8 cellular contexts compared by ENCODE assay signal in genomic region chr1:20640183-20640597, GRCh38. TPM values are rescaled to one million over a fixed set of nuclear protein-coding genes. Genes with fewer than 3 reads are reported as not detected.
DNase-seq lines count a peak whose midpoint lies in the region; ATAC-seq and TF ChIP-seq lines count a peak whose summit lies in the region.

No MANE protein-coding gene starts in this region.

- H3F3A ChIP-seq in GM23248 (ENCODE audit: insufficient read depth), result no peaks in the 10 kb centered on the region

- H3K4me3 ChIP-seq in GM23248 (no peak overlapping the region), tibial nerve (no peak overlapping the region)

- in situ Hi-C loops in GM23248 (cut with MboI), result no loop called here

- no peak overlapping the region for H3K4me2 ChIP-seq in GM23248 (ENCODE audit: unreplicated experiment)

- H3K4me1 ChIP-seq in GM23248 (ENCODE audit: insufficient read depth) (peaks cover 6% of the 10 kb centered on the region; the same call in 1 of the 2 replicates), tibial nerve (peaks cover 0 to 13% (median under 1%) of the 10 kb centered on the region in 4 donors)

- TF ChIP-seq POLR2A in tibial nerve (IDR thresholded peaks at IDR 0.05), result no peak

- 24% methylated on average over 6 of the region's 6 CpGs for WGBS in GM23248 (ENCODE audit: low coverage in 1 of 2, low lambda C conversion rate in 2 of 2, missing lambda C conversion rate in 2 of 2), 2 experiments
- 27% methylated on average over 6 of the region's 6 CpGs for WGBS in tibial nerve, 2 donors

- TF ChIP-seq CTCF in tibial nerve (IDR thresholded peaks at IDR 0.05), result peak; percentile 56 to 71 (median 67)

- peak; percentile 76 for ATAC-seq in activated CD8-positive, alpha-beta T cell treated with anti-CD3 and anti-CD28 coated beads, Interleukin-2, amount 10 ng/mL, durations not matched to agents 7 days and 5 days
- ATAC-seq in naive B cell (ENCODE audit: low read depth in 2 of 2) (peak; percentile 65 to 81), HG03139 (IDR thresholded peaks at IDR 0.05; ENCODE audit: unreplicated experiment) (no peak)

- DNase-seq in AML-193 (lab: John Stamatoyannopoulos, UW) (peak; percentile 46 to 52), GM23248 (peak; percentile 64), NCI-H748 (lab: John Stamatoyannopoulos, UW; ENCODE audit: unreplicated experiment) (peak; percentile 25), epidermal melanocyte (ENCODE audit: insufficient read length, low spot score) (peak; percentile 63), naive B cell (peak; percentile 50), tibial nerve (ENCODE audit: low spot score in 2 of 2) (peak in 1 of 2 donors; percentile 61)
- peak; percentile 76 for DNase-seq in activated CD8-positive, alpha-beta T cell treated with anti-CD3 and anti-CD28 coated beads, Interleukin-2, amount 10 ng/mL, durations not matched to agents 7 days and 5 days

- no peaks in the 10 kb centered on the region for H3K9me2 ChIP-seq in GM23248 (ENCODE audit: insufficient read depth)

- POLR2A ChIA-PET in activated CD8-positive, alpha-beta T cell treated with anti-CD3 and anti-CD28 coated beads, Interleukin-2, amount 10 ng/mL, durations not matched to agents 7 days and 5 days (lab: Charles Lee), result no interaction called here

- no peaks in the 10 kb centered on the region for H3K27me3 ChIP-seq in GM23248 (replicated peaks; ENCODE audit: insufficient read depth)
- no peaks in the 10 kb centered on the region for H3K27me3 ChIP-seq in tibial nerve

- no peaks in the 10 kb centered on the region for H3K36me3 Mint-ChIP-seq in activated CD8-positive, alpha-beta T cell treated with anti-CD3 and anti-CD28 coated beads, Interleukin-2, amount 10 ng/mL, durations not matched to agents 7 days and 5 days (ENCODE audit: low read depth)
- peaks cover 0 to 8% of the 10 kb centered on the region in 2 donors for H3K36me3 Mint-ChIP-seq in naive B cell

- no peak overlapping the region for H3K4me3 Mint-ChIP-seq in activated CD8-positive, alpha-beta T cell treated with anti-CD3 and anti-CD28 coated beads, Interleukin-2, amount 10 ng/mL, durations not matched to agents 7 days and 5 days
- H3K4me3 Mint-ChIP-seq in naive B cell, result peak overlapping the region in 1 of 8 donors; percentile 0

- no peaks in the 10 kb centered on the region for H3K27me3 Mint-ChIP-seq in activated CD8-positive, alpha-beta T cell treated with anti-CD3 and anti-CD28 coated beads, Interleukin-2, amount 10 ng/mL, durations not matched to agents 7 days and 5 days (ENCODE audit: low read depth)
- H3K27me3 Mint-ChIP-seq in naive B cell, result no peaks in the 10 kb centered on the region

- no peak overlapping the region for H3K27ac ChIP-seq in GM23248
- H3K27ac ChIP-seq in tibial nerve, result no peak overlapping the region

- H3K4me1 Mint-ChIP-seq in activated CD8-positive, alpha-beta T cell treated with anti-CD3 and anti-CD28 coated beads, Interleukin-2, amount 10 ng/mL, durations not matched to agents 7 days and 5 days (ENCODE audit: low read depth), result no peaks in the 10 kb centered on the region
- peaks cover 5 to 6% (median 6%) of the 10 kb centered on the region in 3 donors for H3K4me1 Mint-ChIP-seq in naive B cell

- H3K79me2 ChIP-seq in GM23248 (ENCODE audit: insufficient read depth), result peaks cover 22% of the 10 kb centered on the region

- no peak for TF ChIP-seq EP300 in tibial nerve (IDR thresholded peaks at IDR 0.05)

- no peaks in the 10 kb centered on the region for H4K20me1 ChIP-seq in GM23248 (ENCODE audit: insufficient read depth)

- no peak overlapping the region for H3K9ac ChIP-seq in GM23248

- peaks cover 11% of the 10 kb centered on the region; the same call in 1 of the 2 replicates for H3K36me3 ChIP-seq in GM23248 (ENCODE audit: low read depth)
- H3K36me3 ChIP-seq in tibial nerve, result peaks cover 6 to 86% (median 7%) of the 10 kb centered on the region in 3 donors

- H3K27ac Mint-ChIP-seq in activated CD8-positive, alpha-beta T cell treated with anti-CD3 and anti-CD28 coated beads, Interleukin-2, amount 10 ng/mL, durations not matched to agents 7 days and 5 days, result no peak overlapping the region
- H3K27ac Mint-ChIP-seq in naive B cell, result peak overlapping the region in 1 of 6 donors; percentile 57

- no peaks in the 10 kb centered on the region for H3K9me3 Mint-ChIP-seq in activated CD8-positive, alpha-beta T cell treated with anti-CD3 and anti-CD28 coated beads, Interleukin-2, amount 10 ng/mL, durations not matched to agents 7 days and 5 days (ENCODE audit: insufficient read depth)
- no peaks in the 10 kb centered on the region for H3K9me3 Mint-ChIP-seq in naive B cell

- H3K9me3 ChIP-seq in GM23248 (ENCODE audit: low read depth), result no peaks in the 10 kb centered on the region
- H3K9me3 ChIP-seq in tibial nerve, result no peaks in the 10 kb centered on the region

- CTCF ChIA-PET in activated CD8-positive, alpha-beta T cell treated with anti-CD3 and anti-CD28 coated beads, Interleukin-2, amount 10 ng/mL, durations not matched to agents 7 days and 5 days (lab: Charles Lee), result interaction anchor here (1.1 to 1.9 kb wide), 3 partner anchors 10 to 65 kb away, joined by 3 to 5 read pairs (median 5); partner anchors contain the start of gene DDOST

- no peak overlapping the region for H2AFZ ChIP-seq in GM23248

RNA-seq across cellular contexts. Expression of gene PINK1, which starts 6.9 kb away (rescaled TPM):
- 141 and 151 TPM in 2 replicates for total RNA-seq in GM23248 (2014; rRNA removed; shearing (Covaris generic))
- polyA plus RNA-seq in GM23248 (2016; fragmentation: Nextera tagmentation; extraction: Ambion mirVana), result 102 and 104 TPM in 2 replicates
- total RNA-seq in activated CD8-positive, alpha-beta T cell treated with anti-CD3 and anti-CD28 coated beads, Interleukin-2, amount 10 ng/mL, durations not matched to agents 7 days and 5 days, result 1 to 10 TPM; 3.3 to 3.6 TPM
- polyA plus RNA-seq in naive B cell (ENCODE audit: low read depth in 6 of 6), result 10 to 100 TPM in 5 of 6 donors, 1 to 10 TPM in 1; 9.1 to 21.0 (median 16.2) TPM
- 100 to 1,000 TPM in 3 of 4 donors, 10 to 100 TPM in 1; 93.9 to 134 (median 124) TPM for total RNA-seq in tibial nerve

RNA-seq across cellular contexts. Expression of gene DDOST, which starts 21.0 kb away (rescaled TPM):
- total RNA-seq in GM23248 (2014; rRNA removed; shearing (Covaris generic)), result 354 and 356 TPM in 2 replicates
- 348 and 359 TPM in 2 replicates for polyA plus RNA-seq in GM23248 (2016; fragmentation: Nextera tagmentation; extraction: Ambion mirVana)
- 100 to 1,000 TPM; 163 to 166 TPM for total RNA-seq in activated CD8-positive, alpha-beta T cell treated with anti-CD3 and anti-CD28 coated beads, Interleukin-2, amount 10 ng/mL, durations not matched to agents 7 days and 5 days
- polyA plus RNA-seq in naive B cell (ENCODE audit: low read depth in 6 of 6), result 100 to 1,000 TPM; 190 to 325 (median 211) TPM
- 100 to 1,000 TPM in 2 of 4 donors, 10 to 100 TPM in 2; 79.7 to 115 (median 99.6) TPM for total RNA-seq in tibial nerve

RNA-seq across cellular contexts. Expression of gene CDA, which starts 51.3 kb away (rescaled TPM):
- 3.0 and 5.9 TPM in 2 replicates for total RNA-seq in GM23248 (2014; rRNA removed; shearing (Covaris generic))
- polyA plus RNA-seq in GM23248 (2016; fragmentation: Nextera tagmentation; extraction: Ambion mirVana) (9.6 and 9.9 TPM in 2 replicates), naive B cell (ENCODE audit: low read depth in 6 of 6) (1 to 10 TPM in 1 of 6 donors, under 1 TPM in 3, not detected in 2; 0.30 to 3.2 (median 0.59) TPM)
- not detected for total RNA-seq in activated CD8-positive, alpha-beta T cell treated with anti-CD3 and anti-CD28 coated beads, Interleukin-2, amount 10 ng/mL, durations not matched to agents 7 days and 5 days
- 1 to 10 TPM in 3 of 4 donors, under 1 TPM in 1; 0.84 to 5.7 (median 3.8) TPM for total RNA-seq in tibial nerve

Comparison
In these comparisons a context has a peak if more than half of its experiments do, and no peak if none do; other contexts are left out.
1. RNA of gene PINK1, which starts 6.9 kb away (total RNA-seq): 141 to 151 TPM in GM23248 and 93.9 to 134 TPM in tibial nerve; 3.3 to 3.6 TPM in activated CD8-positive, alpha-beta T cell treated with anti-CD3 and anti-CD28 coated beads, Interleukin-2, amount 10 ng/mL, durations not matched to agents 7 days and 5 days; every median in the first group is over 10 times any median in the second.